23 cellular contexts compared by ENCODE assay signal in genomic region chr1:63049135-63049534, GRCh38.
DNase-seq lines count a peak whose midpoint lies in the region; ATAC-seq and TF ChIP-seq lines count a peak whose summit lies in the region.
"Had no signal": no experiment of that assay in that cellular context is flagged by ENCODE, and none has a peak within 500 bp of the region (broad histone marks: within the 10 kb centered on the region; RNA-seq: fewer than 3 reads in every experiment).

No MANE protein-coding gene starts in this region.

- CTCF ChIA-PET in mammary epithelial cell (lab: Charles Lee; ENCODE audit: low non-redundant PET): no interaction called here
- CTCF ChIA-PET in MCF 10A (lab: Yijun Ruan, JAX): no interaction called here

- DNase-seq in mammary epithelial cell (peak; percentile 2), MCF 10A (ENCODE audit: unreplicated experiment) (no peak), OCI-M1 (lab: John Stamatoyannopoulos, UW) (no peak), A172 (ENCODE audit: low spot score) (no peak)
- DNase-seq: ACHN; BE2C; C1 segment of cervical spinal cord; CD4-positive, alpha-beta memory T cell; CD4-positive, CD25-positive, alpha-beta regulatory T cell; CD8-positive, alpha-beta memory T cell; COR-L47; DMS 273 treated with DMSO at 0.1 percent for 48 hours; DMS153; DMS53; DMS79; DND-41; EL; GDM1 had no signal

- no peaks in the 10 kb centered on the region for H4K20me1 ChIP-seq in mammary epithelial cell (ENCODE audit: insufficient read depth, low read length)
- H4K20me1 ChIP-seq: BLaER1 had no signal

- TF ChIP-seq CTCF in mammary epithelial cell (conservative IDR thresholded peaks at IDR 0.05 in 1 of 2, IDR thresholded peaks at IDR 0.05 in 1 of 2; ENCODE audit: extremely low read depth in 1 of 2, insufficient read depth in 1 of 2, low read depth in 1 of 2, low read length in 2 of 2) (no peak), MCF 10A (IDR thresholded peaks at IDR 0.05; ENCODE audit: unreplicated experiment) (no peak)

- H3K4me3 ChIP-seq in mammary epithelial cell (replicated peaks in 1 of 3; ENCODE audit: insufficient read depth in 1 of 3, low read depth in 2 of 3, low read length in 3 of 3): no peak overlapping the region
- H3K4me3 ChIP-seq: BLaER1, GM12878 had no signal

- no peak overlapping the region for H3K27ac ChIP-seq in mammary epithelial cell (ENCODE audit: insufficient read depth, low read depth, low read length)
- H3K27ac ChIP-seq: 22Rv1, BLaER1 had no signal

- no peaks in the 10 kb centered on the region for H3K27me3 ChIP-seq in mammary epithelial cell (ENCODE audit: insufficient read depth, low read length)
- H3K27me3 ChIP-seq: BE2C, BLaER1 had no signal

- H3K36me3 Mint-ChIP-seq in MCF 10A (ENCODE audit: insufficient read depth, unreplicated experiment): no peaks in the 10 kb centered on the region
- H3K36me3 Mint-ChIP-seq in activated T-helper 17 cell treated with anti-CD3 and anti-CD28 coated beads, Interleukin-2, amount 50 U/mL, for 72 hours (ENCODE audit: low read depth): no peaks in the 10 kb centered on the region
- H3K36me3 Mint-ChIP-seq: CD14-positive monocyte; CD4-positive, alpha-beta memory T cell; CD4-positive, CD25-positive, alpha-beta regulatory T cell; CD8-positive, alpha-beta memory T cell had no signal

- no peaks in the 10 kb centered on the region for H3K9me3 ChIP-seq in mammary epithelial cell (replicated peaks; ENCODE audit: insufficient read depth, low read length)
- H3K9me3 ChIP-seq: BE2C, BLaER1 had no signal

- no TSS peak for BruUV-seq in mammary epithelial cell (replicated peaks; lab: Mats Ljungman, UMichigan)
- BruUV-seq in MCF 10A (replicated peaks; lab: Mats Ljungman, UMichigan): no TSS peak

- no peak overlapping the region for H2AFZ ChIP-seq in mammary epithelial cell (ENCODE audit: low read depth, low read length)

- H3K27ac Mint-ChIP-seq in MCF 10A (ENCODE audit: low read depth, unreplicated experiment): no peak overlapping the region
- H3K27ac Mint-ChIP-seq in activated T-helper 17 cell treated with anti-CD3 and anti-CD28 coated beads, Interleukin-2, amount 50 U/mL, for 72 hours: no peak overlapping the region
- H3K27ac Mint-ChIP-seq: CD14-positive monocyte; CD4-positive, alpha-beta memory T cell; CD4-positive, CD25-positive, alpha-beta regulatory T cell; CD8-positive, alpha-beta memory T cell had no signal

- H3K27me3 Mint-ChIP-seq in MCF 10A (ENCODE audit: insufficient read depth, unreplicated experiment): no peaks in the 10 kb centered on the region
- peaks cover 4% of the 10 kb centered on the region for H3K27me3 Mint-ChIP-seq in activated T-helper 17 cell treated with anti-CD3 and anti-CD28 coated beads, Interleukin-2, amount 50 U/mL, for 72 hours
- H3K27me3 Mint-ChIP-seq: CD4-positive, CD25-positive, alpha-beta regulatory T cell had no signal

- H3K36me3 ChIP-seq in mammary epithelial cell (ENCODE audit: insufficient read depth, low read length): no peaks in the 10 kb centered on the region
- H3K36me3 ChIP-seq: BE2C, BLaER1 had no signal

- in situ Hi-C loops in mammary epithelial cell (cut with MboI; ENCODE audit: low sequenced_read_pairs in 2 of 2): no loop called here

- no peaks in the 10 kb centered on the region for H3K4me1 ChIP-seq in mammary epithelial cell (ENCODE audit: insufficient read depth, low read length)
- H3K4me1 ChIP-seq: BE2C, BLaER1 had no signal

- no peak overlapping the region for H3K4me2 ChIP-seq in mammary epithelial cell (ENCODE audit: insufficient read depth, low read depth, low read length)
- H3K4me2 ChIP-seq: BLaER1 had no signal

- H3K79me2 ChIP-seq in mammary epithelial cell (ENCODE audit: insufficient read depth, low read length): no peaks in the 10 kb centered on the region

- POLR2A ChIA-PET in MCF 10A (lab: Yijun Ruan, JAX): no interaction called here

- no peak overlapping the region for H3K9ac ChIP-seq in mammary epithelial cell (ENCODE audit: insufficient read depth, low read length)
- H3K9ac ChIP-seq: BLaER1 had no signal

- no peaks in the 10 kb centered on the region for H3K9me3 Mint-ChIP-seq in MCF 10A (ENCODE audit: unreplicated experiment)
- H3K9me3 Mint-ChIP-seq in activated T-helper 17 cell treated with anti-CD3 and anti-CD28 coated beads, Interleukin-2, amount 50 U/mL, for 72 hours: no peaks in the 10 kb centered on the region

- H3K4me1 Mint-ChIP-seq in MCF 10A (ENCODE audit: insufficient read depth, unreplicated experiment): no peaks in the 10 kb centered on the region
- no peaks in the 10 kb centered on the region for H3K4me1 Mint-ChIP-seq in activated T-helper 17 cell treated with anti-CD3 and anti-CD28 coated beads, Interleukin-2, amount 50 U/mL, for 72 hours
- H3K4me1 Mint-ChIP-seq: CD14-positive monocyte; CD4-positive, alpha-beta memory T cell; CD4-positive, CD25-positive, alpha-beta regulatory T cell; CD8-positive, alpha-beta memory T cell had no signal

- dilution Hi-C loops in mammary epithelial cell (cut with HindIII; ENCODE audit: low sequenced_read_pairs): no loop called here

- peak; percentile 39 for ATAC-seq in activated T-helper 17 cell treated with anti-CD3 and anti-CD28 coated beads, Interleukin-2, amount 50 U/mL, for 72 hours (replicated peaks)
- ATAC-seq: GM12878 had no signal

- WGBS in mammary epithelial cell (ENCODE audit: low coverage, missing lambda C conversion rate): 30% methylated on average over 2 of the region's 2 CpGs

- no peak overlapping the region for H3K4me3 Mint-ChIP-seq in MCF 10A (ENCODE audit: unreplicated experiment)
- H3K4me3 Mint-ChIP-seq in activated T-helper 17 cell treated with anti-CD3 and anti-CD28 coated beads, Interleukin-2, amount 50 U/mL, for 72 hours: no peak overlapping the region
- H3K4me3 Mint-ChIP-seq: CD14-positive monocyte; CD4-positive, alpha-beta memory T cell; CD4-positive, CD25-positive, alpha-beta regulatory T cell; CD8-positive, alpha-beta memory T cell had no signal

- intact Hi-C loops in mammary epithelial cell (cut with micrococcal nuclease) (no loop called here), MCF 10A (cut with micrococcal nuclease) (no loop called here)
